Comparison of ENCODE assay signal across 8 cellular contexts in the genomic region with DNA sequence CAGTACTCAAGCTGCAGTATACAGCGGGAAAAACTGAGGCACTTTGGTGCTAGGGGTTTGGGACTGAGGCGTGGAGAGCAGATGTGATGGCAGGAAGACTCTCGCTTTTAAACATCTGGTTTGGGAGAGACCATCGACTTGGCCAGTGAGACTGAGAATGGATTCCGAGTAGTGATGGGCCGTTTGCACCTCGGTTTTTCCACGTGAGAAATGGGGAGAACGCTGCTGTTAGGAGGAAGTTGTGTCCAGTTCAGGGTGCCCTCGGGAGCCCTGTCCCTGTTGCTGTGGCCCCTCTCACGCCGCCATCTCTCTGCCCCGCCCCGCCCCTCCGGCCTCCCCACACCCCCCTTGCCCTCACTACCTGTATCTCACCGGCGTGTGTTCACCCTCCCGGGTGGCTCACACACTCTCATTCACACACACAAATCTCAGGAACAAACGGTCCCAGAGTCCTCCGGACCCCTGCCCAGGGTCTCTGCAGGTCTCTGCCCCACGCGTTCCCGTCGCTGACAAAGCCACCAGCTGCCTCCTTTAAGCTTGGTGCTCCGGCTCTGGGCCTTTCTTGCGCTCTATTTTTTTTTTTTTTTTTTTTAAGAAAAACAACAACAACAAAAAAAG. TPM values are rescaled to one million over a fixed set of nuclear protein-coding genes. Genes with fewer than 3 reads are reported as not detected.
DNase-seq lines count a peak whose midpoint lies in the region; ATAC-seq and TF ChIP-seq lines count a peak whose summit lies in the region.

No MANE protein-coding gene starts in this region.

- H3K18ac ChIP-seq in neuronal stem cell (ENCODE audit: low read length): no peak overlapping the region

- H3K36me3 ChIP-seq in CD4-positive, alpha-beta memory T cell (ENCODE audit: insufficient read depth, low read length): no peaks in the 10 kb centered on the region
- H3K36me3 ChIP-seq in ectodermal cell (ENCODE audit: control insufficient read depth, insufficient read depth, low read length) (peaks cover 10% of the 10 kb centered on the region), neuronal stem cell (replicated peaks in 1 of 2; ENCODE audit: control insufficient read depth in 2 of 2, insufficient read depth in 2 of 2, low read length in 2 of 2) (peaks cover 18 to 38% of the 10 kb centered on the region in 2 donors)

- peak overlapping the region; percentile 40 for H3K14ac ChIP-seq in neuronal stem cell (ENCODE audit: low read length)

- H3K4ac ChIP-seq in neuronal stem cell (ENCODE audit: low read length): no peak overlapping the region

- POLR2A ChIA-PET in CD4-positive, alpha-beta memory T cell (lab: Charles Lee; ENCODE audit: partially characterized antibody): interaction anchor here (1.6 kb wide), 1 partner anchor 110 kb away, joined by 3 read pairs; no protein-coding TSS in a partner anchor

- 56 to 58% methylated on average over 24 of the region's 26 CpGs for WGBS in ectodermal cell, 2 experiments
- WGBS in neuronal stem cell (ENCODE audit: extremely low coverage in 2 of 2, insufficient read length in 2 of 2, insufficient replicate concordance in 1 of 2), 2 donors: no CpG with 5 or more reads among the region's 26 CpGs

- DNase-seq in CD4-positive, alpha-beta memory T cell: no peak
- DNase-seq in NB4 (ENCODE audit: low read depth): peak; percentile 41
- no peak for DNase-seq in neuronal stem cell (ENCODE audit: low spot score)
- DNase-seq in left colon: no peak
- DNase-seq in activated effector memory CD4-positive, alpha-beta T cell treated with Interleukin-2 at 50 U/mL for 16 hours: no peak
- no peak for DNase-seq in islet precursor cell

- no peaks in the 10 kb centered on the region for H3K27me3 ChIP-seq in CD4-positive, alpha-beta memory T cell (ENCODE audit: insufficient read depth, low read length)
- H3K27me3 ChIP-seq in ectodermal cell (ENCODE audit: control insufficient read depth, insufficient read depth, low read length, poor library complexity, severe bottlenecking): no peaks in the 10 kb centered on the region
- no peaks in the 10 kb centered on the region for H3K27me3 ChIP-seq in neuronal stem cell (ENCODE audit: control insufficient read depth in 3 of 3, insufficient read depth in 3 of 3, low read depth in 1 of 3, low read length in 3 of 3)

- CTCF ChIA-PET in CD4-positive, alpha-beta memory T cell (lab: Charles Lee; ENCODE audit: partially characterized antibody): interaction anchor here (0.6 to 4.5 kb wide), 5 partner anchors 17 to 116 kb away, joined by 3 to 79 read pairs (median 12); a partner anchor contains a TSS

- peaks cover 29% of the 10 kb centered on the region for H3K4me1 ChIP-seq in CD4-positive, alpha-beta memory T cell (ENCODE audit: insufficient read depth, low read length)
- H3K4me1 ChIP-seq in ectodermal cell (ENCODE audit: control insufficient read depth, insufficient read depth, low read length) (peaks cover 31% of the 10 kb centered on the region), neuronal stem cell (ENCODE audit: control insufficient read depth in 2 of 2, insufficient read depth in 1 of 2, low read depth in 1 of 2, low read length in 2 of 2) (peaks cover 25 to 36% of the 10 kb centered on the region in 2 donors)

- peak overlapping the region; percentile 60 for H3K4me2 ChIP-seq in neuronal stem cell (ENCODE audit: insufficient read depth, low read length, poor library complexity, severe bottlenecking)

- H3K27ac Mint-ChIP-seq in CD4-positive, alpha-beta memory T cell: peak overlapping the region; percentile 29 to 80 (median 70)

- peak overlapping the region in 7 of 8 donors; percentile 18 to 73 (median 60) for H3K4me3 Mint-ChIP-seq in CD4-positive, alpha-beta memory T cell

- no peak overlapping the region for H2BK120ac ChIP-seq in neuronal stem cell (ENCODE audit: low read depth, low read length)

- no peak overlapping the region for H2BK12ac ChIP-seq in neuronal stem cell (ENCODE audit: low read length)

- H2BK5ac ChIP-seq in neuronal stem cell (ENCODE audit: low read length): peak overlapping the region; percentile 49

- peaks cover 5 to 30% (median 14%) of the 10 kb centered on the region in 4 donors for H3K4me1 Mint-ChIP-seq in CD4-positive, alpha-beta memory T cell

- no peak overlapping the region for H3K27ac ChIP-seq in CD4-positive, alpha-beta memory T cell (ENCODE audit: low read depth, low read length)
- H3K27ac ChIP-seq in ectodermal cell (ENCODE audit: insufficient read depth, low read depth, low read length, poor library complexity, severe bottlenecking) (no peak overlapping the region), neuronal stem cell (replicated peaks; ENCODE audit: low read length) (no peak overlapping the region)

- peak overlapping the region; percentile 88 for H3K9ac ChIP-seq in neuronal stem cell (ENCODE audit: low read depth, low read length, poor library complexity)

- no peak overlapping the region for H2BK15ac ChIP-seq in neuronal stem cell (ENCODE audit: low read length)

- ATAC-seq in GM18867 (IDR thresholded peaks at IDR 0.05; ENCODE audit: unreplicated experiment) (no peak), left colon (no peak)

- H3K36me3 Mint-ChIP-seq in CD4-positive, alpha-beta memory T cell: peaks cover 0 to 1% of the 10 kb centered on the region in 2 donors

- H3K4me3 ChIP-seq in CD4-positive, alpha-beta memory T cell (ENCODE audit: low read length in 2 of 2): peak overlapping the region in 1 of 2 donors; percentile 41
- H3K4me3 ChIP-seq in NB4 (ENCODE audit: low read depth, low read length) (peak overlapping the region; percentile 76), ectodermal cell (ENCODE audit: insufficient read depth, low read depth, low read length) (peak overlapping the region; percentile 82), neuronal stem cell (ENCODE audit: low read length in 2 of 2) (peak overlapping the region; percentile 81 to 98)

- no peaks in the 10 kb centered on the region for H3K27me3 Mint-ChIP-seq in CD4-positive, alpha-beta memory T cell

- intact Hi-C loops in CD4-positive, alpha-beta memory T cell (cut with micrococcal nuclease): loop anchor here (2.0 kb wide), 1 partner anchor 19 kb away; a partner anchor contains a TSS
- intact Hi-C loops in left colon (cut with DNase I, micrococcal nuclease): no loop called here

- H3K9me3 ChIP-seq in CD4-positive, alpha-beta memory T cell (ENCODE audit: control insufficient read depth in 1 of 2, low read length in 2 of 2): no peaks in the 10 kb centered on the region
- H3K9me3 ChIP-seq in ectodermal cell (ENCODE audit: control insufficient read depth, low read length) (no peaks in the 10 kb centered on the region), neuronal stem cell (replicated peaks in 1 of 2; ENCODE audit: control insufficient read depth in 2 of 2, insufficient read depth in 1 of 2, low read depth in 1 of 2, low read length in 2 of 2) (no peaks in the 10 kb centered on the region)

- peak overlapping the region; percentile 42 for H2AK5ac ChIP-seq in neuronal stem cell (ENCODE audit: low read depth, low read length)

- H2AFZ ChIP-seq in neuronal stem cell (ENCODE audit: low read length): no peak overlapping the region

- TF ChIP-seq CTCF in NB4 (IDR thresholded peaks at IDR 0.05; ENCODE audit: low read depth, low read length): no peak

- H3K9me3 Mint-ChIP-seq in CD4-positive, alpha-beta memory T cell: no peaks in the 10 kb centered on the region

- TF ChIP-seq POLR2A in NB4 (IDR thresholded peaks at IDR 0.05; ENCODE audit: extremely low read depth, insufficient read length): no peak

- peaks cover 10% of the 10 kb centered on the region for H3K79me1 ChIP-seq in neuronal stem cell (ENCODE audit: low read depth, low read length)

- peak overlapping the region; percentile 77 for H3K23ac ChIP-seq in neuronal stem cell (ENCODE audit: low read depth, low read length, poor library complexity)

- H4K91ac ChIP-seq in neuronal stem cell (ENCODE audit: low read depth, low read length, poor library complexity): no peak overlapping the region

- no peak overlapping the region for H4K8ac ChIP-seq in neuronal stem cell (ENCODE audit: low read depth, low read length)

RNA-seq across cellular contexts. Expression of a gene that starts 2.7 kb away (rescaled TPM):
- total RNA-seq in CD4-positive, alpha-beta memory T cell: 1 to 10 TPM; 4.7 to 5.0 TPM
- under 1 TPM; 0.08 to 0.69 TPM for polyA plus RNA-seq in CD4-positive, alpha-beta memory T cell
- polyA plus RNA-seq in ectodermal cell (2013, experiment 1 of 4): 79.2 TPM
- 77.5 TPM for polyA plus RNA-seq in ectodermal cell (2013, experiment 2 of 4)
- 64.5 TPM for polyA plus RNA-seq in ectodermal cell (2013, experiment 3 of 4)
- polyA plus RNA-seq in ectodermal cell (2013, experiment 4 of 4): 74.6 TPM
- 52.4 TPM for polyA plus RNA-seq in neuronal stem cell (2013, experiment 1 of 2)
- polyA plus RNA-seq in neuronal stem cell (2013, experiment 2 of 2): 51.5 TPM
- total RNA-seq in left colon: 1 to 10 TPM; 3.8 to 5.6 TPM

RNA-seq across cellular contexts. Expression of a gene that starts 18.9 kb away (rescaled TPM):
- total RNA-seq in CD4-positive, alpha-beta memory T cell: 1 to 10 TPM in 1 of 2 experiments, under 1 TPM in 1; 0.52 to 1.1 TPM
- polyA plus RNA-seq in CD4-positive, alpha-beta memory T cell: 1 to 10 TPM in 1 of 2 donors, not detected in 1; 1.3 TPM
- polyA plus RNA-seq in ectodermal cell (2013, experiment 1 of 4): 37.0 TPM
- 44.2 TPM for polyA plus RNA-seq in ectodermal cell (2013, experiment 2 of 4)
- polyA plus RNA-seq in ectodermal cell (2013, experiment 3 of 4): 32.4 TPM
- polyA plus RNA-seq in ectodermal cell (2013, experiment 4 of 4): 33.0 TPM
- 27.7 TPM for polyA plus RNA-seq in neuronal stem cell (2013, experiment 1 of 2)
- 26.1 TPM for polyA plus RNA-seq in neuronal stem cell (2013, experiment 2 of 2)
- 1 to 10 TPM; 9.4 to 10.0 TPM for total RNA-seq in left colon

RNA-seq across cellular contexts. Expression of a gene that starts 30.7 kb away (rescaled TPM):
- total RNA-seq in CD4-positive, alpha-beta memory T cell: 10 to 100 TPM; 27.9 to 29.8 TPM
- 10 to 100 TPM in 1 of 2 donors, 1 to 10 TPM in 1; 5.8 to 12.2 TPM for polyA plus RNA-seq in CD4-positive, alpha-beta memory T cell
- 54.6 TPM for polyA plus RNA-seq in ectodermal cell (2013, experiment 1 of 4)
- 50.3 TPM for polyA plus RNA-seq in ectodermal cell (2013, experiment 2 of 4)
- polyA plus RNA-seq in ectodermal cell (2013, experiment 3 of 4): 42.8 TPM
- polyA plus RNA-seq in ectodermal cell (2013, experiment 4 of 4): 44.4 TPM
- polyA plus RNA-seq in neuronal stem cell (2013, experiment 1 of 2): 40.2 TPM
- polyA plus RNA-seq in neuronal stem cell (2013, experiment 2 of 2): 40.1 TPM
- 10 to 100 TPM; 10.2 to 13.0 TPM for total RNA-seq in left colon

RNA-seq across cellular contexts. Expression of a gene that starts 37.5 kb away (rescaled TPM):
- total RNA-seq in CD4-positive, alpha-beta memory T cell: 1 to 10 TPM; 1.8 to 2.5 TPM
- under 1 TPM; 0.25 to 0.39 TPM for polyA plus RNA-seq in CD4-positive, alpha-beta memory T cell
- 38.8 TPM for polyA plus RNA-seq in ectodermal cell (2013, experiment 1 of 4)
- polyA plus RNA-seq in ectodermal cell (2013, experiment 2 of 4): 35.9 TPM
- polyA plus RNA-seq in ectodermal cell (2013, experiment 3 of 4): 36.1 TPM
- 38.7 TPM for polyA plus RNA-seq in ectodermal cell (2013, experiment 4 of 4)
- 23.9 TPM for polyA plus RNA-seq in neuronal stem cell (2013, experiment 1 of 2)
- polyA plus RNA-seq in neuronal stem cell (2013, experiment 2 of 2): 23.8 TPM
- 10 to 100 TPM; 10.1 to 13.1 TPM for total RNA-seq in left colon

RNA-seq across cellular contexts. Expression of a gene that starts 52.5 kb away (rescaled TPM):
- total RNA-seq in CD4-positive, alpha-beta memory T cell: 1 to 10 TPM; 7.2 to 8.1 TPM
- polyA plus RNA-seq in CD4-positive, alpha-beta memory T cell: 10 to 100 TPM in 1 of 2 donors, 1 to 10 TPM in 1; 8.7 to 12.4 TPM
- 2.6 TPM for polyA plus RNA-seq in ectodermal cell (2013, experiment 1 of 4)
- 4.1 TPM for polyA plus RNA-seq in ectodermal cell (2013, experiment 2 of 4)
- polyA plus RNA-seq in ectodermal cell (2013, experiment 3 of 4): 2.5 TPM
- 3.3 TPM for polyA plus RNA-seq in ectodermal cell (2013, experiment 4 of 4)
- polyA plus RNA-seq in neuronal stem cell (2013, experiment 1 of 2): 5.1 TPM
- polyA plus RNA-seq in neuronal stem cell (2013, experiment 2 of 2): 4.6 TPM
- 10 to 100 TPM in 1 of 2 donors, 1 to 10 TPM in 1; 6.4 to 16.7 TPM for total RNA-seq in left colon

Comparison
In these comparisons a context has a peak if more than half of its experiments do, and no peak if none do; other contexts are left out.
1. RNA of a gene that starts 18.9 kb away (total RNA-seq): 9.4 to 10.0 TPM in left colon; 0.52 to 1.1 TPM in CD4-positive, alpha-beta memory T cell; every median in the first group is over 4 times any median in the second.